ENCODE assay signal across 1 cellular context in the genomic region with DNA sequence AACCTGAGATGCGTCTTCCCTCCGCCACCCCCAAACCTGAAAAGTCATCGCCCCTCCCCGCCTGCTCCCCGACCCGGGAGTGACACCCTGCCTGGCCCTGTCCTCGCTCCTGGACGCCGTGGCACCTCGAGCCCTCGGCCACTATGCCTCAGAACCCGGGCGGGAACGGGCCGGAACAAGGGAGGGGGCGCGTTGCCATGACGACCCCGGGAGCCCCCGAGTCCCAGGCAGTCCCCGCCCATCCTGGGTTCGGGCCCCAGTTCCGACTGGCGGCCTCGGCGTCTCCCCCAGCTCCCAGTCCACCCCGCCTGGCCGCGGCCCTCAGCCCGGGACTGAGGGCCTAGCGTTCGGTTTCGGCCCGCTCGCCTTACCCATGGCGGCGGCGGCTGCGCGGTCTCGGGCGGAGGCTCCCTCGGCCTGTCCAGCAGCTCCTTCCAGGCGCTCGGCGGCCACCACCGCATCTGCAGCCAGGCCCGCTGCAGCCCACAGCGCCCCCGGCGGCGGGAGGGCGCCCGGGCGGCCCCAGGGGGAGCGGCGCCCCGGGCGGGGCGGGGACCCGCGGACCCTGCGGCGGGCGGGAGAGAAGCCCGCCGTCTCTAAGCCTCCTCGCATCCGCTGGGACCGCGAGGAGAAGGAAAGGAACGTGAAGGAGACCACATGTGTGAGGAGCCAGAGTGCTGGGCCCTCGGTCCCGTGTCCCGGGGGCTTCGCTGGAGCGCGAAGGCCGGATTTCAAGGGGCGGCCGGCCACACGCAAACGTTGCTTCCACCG.
TF ChIP-seq lines count a peak whose summit lies in the region.

A gene with protein sequence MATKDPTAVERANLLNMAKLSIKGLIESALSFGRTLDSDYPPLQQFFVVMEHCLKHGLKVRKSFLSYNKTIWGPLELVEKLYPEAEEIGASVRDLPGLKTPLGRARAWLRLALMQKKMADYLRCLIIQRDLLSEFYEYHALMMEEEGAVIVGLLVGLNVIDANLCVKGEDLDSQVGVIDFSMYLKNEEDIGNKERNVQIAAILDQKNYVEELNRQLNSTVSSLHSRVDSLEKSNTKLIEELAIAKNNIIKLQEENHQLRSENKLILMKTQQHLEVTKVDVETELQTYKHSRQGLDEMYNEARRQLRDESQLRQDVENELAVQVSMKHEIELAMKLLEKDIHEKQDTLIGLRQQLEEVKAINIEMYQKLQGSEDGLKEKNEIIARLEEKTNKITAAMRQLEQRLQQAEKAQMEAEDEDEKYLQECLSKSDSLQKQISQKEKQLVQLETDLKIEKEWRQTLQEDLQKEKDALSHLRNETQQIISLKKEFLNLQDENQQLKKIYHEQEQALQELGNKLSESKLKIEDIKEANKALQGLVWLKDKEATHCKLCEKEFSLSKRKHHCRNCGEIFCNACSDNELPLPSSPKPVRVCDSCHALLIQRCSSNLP (minus strand): TSS at position 463 of the 771 bp plus-strand sequence. CDS start 88 bp downstream, at position 375.

TF ChIP-seq in HepG2, 621 proteins besides CTCF, POLR2A, EP300 and RAD21 (continued from another document):
- peak; percentile 60; the same call in 1 of the 2 replicates for TF ChIP-seq ZNF784 (CRISPR knock-in tag; IDR thresholded peaks at IDR 0.05; ENCODE audit: borderline replicate concordance)
- TF ChIP-seq BHLHE40 (IDR thresholded peaks at IDR 0.05; ENCODE audit: low read length): no peak
- TF ChIP-seq XRCC5 (optimal IDR thresholded peaks at IDR 0.05; ENCODE audit: low read length): peak; percentile 62
- no peak for TF ChIP-seq ZNF616 (CRISPR knock-in tag; IDR thresholded peaks at IDR 0.05; ENCODE audit: low read depth)
- no peak for TF ChIP-seq ATF6 (CRISPR knock-in tag; conservative IDR thresholded peaks at IDR 0.05)
- TF ChIP-seq KAT7 (CRISPR knock-in tag; IDR thresholded peaks at IDR 0.05; ENCODE audit: borderline replicate concordance): no peak
- no peak for TF ChIP-seq CENPT (CRISPR knock-in tag; IDR thresholded peaks at IDR 0.05; ENCODE audit: low read depth)
- TF ChIP-seq MLLT10 (CRISPR knock-in tag; IDR thresholded peaks at IDR 0.05): no peak
- TF ChIP-seq ZNF30 (CRISPR knock-in tag; IDR thresholded peaks at IDR 0.05): 0 out of 2 replicates have a peak, but pooled peaks have one; percentile 33
- TF ChIP-seq MXI1 (IDR thresholded peaks at IDR 0.05; ENCODE audit: borderline replicate concordance, low read depth, low read length): no peak; the same call in 2 of the 3 replicates
- TF ChIP-seq SRSF4 (IDR thresholded peaks at IDR 0.05; ENCODE audit: low read depth, low read length, poor library complexity, severe bottlenecking): no peak
- no peak for TF ChIP-seq HDAC6 (IDR thresholded peaks at IDR 0.05; ENCODE audit: low read depth, low read length)
- no peak for TF ChIP-seq GRHL1 (CRISPR knock-in tag; conservative IDR thresholded peaks at IDR 0.05)
- no peak for TF ChIP-seq ATM (IDR thresholded peaks at IDR 0.05; ENCODE audit: borderline replicate concordance)
- peak; percentile 6 for TF ChIP-seq ZNF781 (CRISPR knock-in tag; IDR thresholded peaks at IDR 0.05; ENCODE audit: borderline replicate concordance, not compliant biosample characterization)
- 0 out of 2 replicates have a peak, but pooled peaks have one; percentile 26 for TF ChIP-seq ZNF343 (CRISPR knock-in tag; IDR thresholded peaks at IDR 0.05)
- peak; percentile 51 for TF ChIP-seq ZNF768 (CRISPR knock-in tag; IDR thresholded peaks at IDR 0.05)
- no peak for TF ChIP-seq ZNF710 (CRISPR knock-in tag; IDR thresholded peaks at IDR 0.05; ENCODE audit: borderline replicate concordance)
- no peak for TF ChIP-seq ZNF572 (CRISPR knock-in tag; IDR thresholded peaks at IDR 0.05)
- TF ChIP-seq RAD51 (IDR thresholded peaks at IDR 0.05; ENCODE audit: borderline replicate concordance): no peak
- TF ChIP-seq NR2F2 (IDR thresholded peaks at IDR 0.05; ENCODE audit: borderline replicate concordance, low read depth): peak; percentile 6; the same call in 1 of the 2 replicates
- TF ChIP-seq NCOA2 (CRISPR knock-in tag; IDR thresholded peaks at IDR 0.05): no peak; the same call in 1 of the 2 replicates
- TF ChIP-seq SP4 (CRISPR knock-in tag; IDR thresholded peaks at IDR 0.05): no peak
- peak; percentile 97 for TF ChIP-seq ZNF776 (CRISPR knock-in tag; IDR thresholded peaks at IDR 0.05)
- peak; percentile 59 for TF ChIP-seq HNRNPK (IDR thresholded peaks at IDR 0.05; ENCODE audit: low read depth, low read length, poor library complexity, severe bottlenecking)
- TF ChIP-seq ZKSCAN8 (CRISPR knock-in tag; IDR thresholded peaks at IDR 0.05; ENCODE audit: borderline replicate concordance): no peak
- no peak for TF ChIP-seq ZNF558 (CRISPR knock-in tag; IDR thresholded peaks at IDR 0.05; ENCODE audit: borderline replicate concordance)
- TF ChIP-seq HOXA9 (CRISPR knock-in tag; IDR thresholded peaks at IDR 0.05; ENCODE audit: borderline replicate concordance): no peak
- peak; percentile 39; the same call in 1 of the 2 replicates for TF ChIP-seq ZSCAN31 (CRISPR knock-in tag; IDR thresholded peaks at IDR 0.05; ENCODE audit: low read depth)
- no peak for TF ChIP-seq EZH2 (conservative IDR thresholded peaks at IDR 0.05; ENCODE audit: low read depth, low read length)
